8 cellular contexts compared by ENCODE assay signal in genomic region chr1:16960560-16961296, GRCh38. TPM values are rescaled to one million over a fixed set of nuclear protein-coding genes. Genes with fewer than 3 reads are reported as not detected.
A peak's percentile ranks its signal among the peaks of the same experiment; 100 is the strongest.
DNase-seq lines count a peak whose midpoint lies in the region; ATAC-seq and TF ChIP-seq lines count a peak whose summit lies in the region.

No MANE protein-coding gene starts in this region.

- no peaks in the 10 kb centered on the region for H3K79me2 ChIP-seq in hepatocyte

- H3K4me1 ChIP-seq in hepatocyte (ENCODE audit: insufficient read depth): peaks cover 5% of the 10 kb centered on the region

- H3K9me2 ChIP-seq in hepatocyte (replicated peaks; ENCODE audit: insufficient read depth): no peaks in the 10 kb centered on the region

- H3K4me3 ChIP-seq in hepatocyte (no peak overlapping the region), retinal pigment epithelial cell (ENCODE audit: low read length) (peak overlapping the region; percentile 12)

- H3K27me3 ChIP-seq in hepatocyte: no peaks in the 10 kb centered on the region

- no peaks in the 10 kb centered on the region for H4K20me1 ChIP-seq in hepatocyte (ENCODE audit: insufficient read depth, poor library complexity, severe bottlenecking)

- peak overlapping the region; percentile 57 for H2AFZ ChIP-seq in hepatocyte

- peak overlapping the region; percentile 21 for H3K27ac ChIP-seq in hepatocyte

- H3K27me3 Mint-ChIP-seq in IgD-negative memory B cell: no peaks in the 10 kb centered on the region
- no peaks in the 10 kb centered on the region for H3K27me3 Mint-ChIP-seq in activated naive CD8-positive, alpha-beta T cell treated with anti-CD3 and anti-CD28 coated beads, Interleukin-2, amount 50 U/mL, for 24 hours

- H3K4me3 Mint-ChIP-seq in IgD-negative memory B cell: peak overlapping the region; percentile 84 to 95 (median 92)
- H3K4me3 Mint-ChIP-seq in activated naive CD8-positive, alpha-beta T cell treated with anti-CD3 and anti-CD28 coated beads, Interleukin-2, amount 50 U/mL, for 24 hours: peak overlapping the region; percentile 68

- TF ChIP-seq CTCF in hepatocyte (IDR thresholded peaks at IDR 0.05; ENCODE audit: poor library complexity) (peak; percentile 67), retinal pigment epithelial cell (conservative IDR thresholded peaks at IDR 0.05; ENCODE audit: low read depth, low read length) (peak; percentile 67)

- peak; percentile 78 for ATAC-seq in GM18867 (IDR thresholded peaks at IDR 0.05; ENCODE audit: unreplicated experiment)
- peak; percentile 77 for ATAC-seq in activated naive CD8-positive, alpha-beta T cell treated with anti-CD3 and anti-CD28 coated beads, Interleukin-2, amount 50 U/mL, for 24 hours

- no peaks in the 10 kb centered on the region for H3K9me3 ChIP-seq in hepatocyte (ENCODE audit: low read depth)

- no peaks in the 10 kb centered on the region for H3K9me3 Mint-ChIP-seq in IgD-negative memory B cell
- H3K9me3 Mint-ChIP-seq in activated naive CD8-positive, alpha-beta T cell treated with anti-CD3 and anti-CD28 coated beads, Interleukin-2, amount 50 U/mL, for 24 hours: no peaks in the 10 kb centered on the region

- H3K27ac Mint-ChIP-seq in IgD-negative memory B cell: peak overlapping the region in 2 of 3 donors; percentile 86 to 87
- no peak overlapping the region for H3K27ac Mint-ChIP-seq in activated naive CD8-positive, alpha-beta T cell treated with anti-CD3 and anti-CD28 coated beads, Interleukin-2, amount 50 U/mL, for 24 hours

- no peaks in the 10 kb centered on the region for H3K36me3 ChIP-seq in hepatocyte (replicated peaks; ENCODE audit: insufficient read depth, low read depth)

- H3K36me3 Mint-ChIP-seq in IgD-negative memory B cell: peaks cover 2% of the 10 kb centered on the region
- peaks cover under 1% of the 10 kb centered on the region for H3K36me3 Mint-ChIP-seq in activated naive CD8-positive, alpha-beta T cell treated with anti-CD3 and anti-CD28 coated beads, Interleukin-2, amount 50 U/mL, for 24 hours (ENCODE audit: low read depth)

- 12% methylated on average over 37 of the region's 57 CpGs for WGBS in hepatocyte (ENCODE audit: low lambda C conversion rate, missing lambda C conversion rate)

- peak overlapping the region; percentile 71 for H3K4me2 ChIP-seq in hepatocyte

- DNase-seq in 8988T (peak; percentile 71), SW 1271 (lab: John Stamatoyannopoulos, UW) (peak; percentile 42 to 73), hepatocyte (ENCODE audit: low spot score) (peak; percentile 94), retinal pigment epithelial cell (ENCODE audit: low read depth) (no peak), NCI-H1048 (lab: John Stamatoyannopoulos, UW) (no peak)
- peak; percentile 85 for DNase-seq in activated naive CD8-positive, alpha-beta T cell treated with anti-CD3 and anti-CD28 coated beads, Interleukin-2, amount 50 U/mL, for 24 hours

- peaks cover 5 to 15% (median 6%) of the 10 kb centered on the region in 3 donors for H3K4me1 Mint-ChIP-seq in IgD-negative memory B cell
- peaks cover 14% of the 10 kb centered on the region for H3K4me1 Mint-ChIP-seq in activated naive CD8-positive, alpha-beta T cell treated with anti-CD3 and anti-CD28 coated beads, Interleukin-2, amount 50 U/mL, for 24 hours

RNA-seq across cellular contexts. Expression of gene MFAP2, which starts 19.7 kb away (rescaled TPM):
- polyA plus RNA-seq in IgD-negative memory B cell (0.43 TPM), hepatocyte (540 and 551 TPM in 2 replicates)
- total RNA-seq in hepatocyte: 172 and 200 TPM in 2 replicates

RNA-seq across cellular contexts. Expression of gene CROCC, which starts 39.0 kb away (rescaled TPM):
- polyA plus RNA-seq in IgD-negative memory B cell (3.9 TPM), hepatocyte (23.0 and 23.6 TPM in 2 replicates)
- 21.9 and 22.2 TPM in 2 replicates for total RNA-seq in hepatocyte

RNA-seq across cellular contexts. Expression of gene ATP13A2, which starts 51.0 kb away (rescaled TPM):
- 28.3 TPM for polyA plus RNA-seq in IgD-negative memory B cell
- 20.7 and 30.0 TPM in 2 replicates for total RNA-seq in hepatocyte
- 52.3 and 53.4 TPM in 2 replicates for polyA plus RNA-seq in hepatocyte

Comparison
In these comparisons a context has a peak if more than half of its experiments do, and no peak if none do; other contexts are left out.
1. DNase-seq: peak in 8988T (single experiment), SW 1271 (2 of 2), activated naive CD8-positive, alpha-beta T cell treated with anti-CD3 and anti-CD28 coated beads, Interleukin-2, amount 50 U/mL, for 24 hours (single experiment) and hepatocyte (single experiment); none in retinal pigment epithelial cell (single experiment) and NCI-H1048 (single experiment).
2. RNA of gene MFAP2, which starts 19.7 kb away (polyA plus RNA-seq): 540 to 551 TPM in hepatocyte; 0.43 TPM in IgD-negative memory B cell (single experiment); every median in the first group is over 100 times any median in the second.